In the genomic region with DNA sequence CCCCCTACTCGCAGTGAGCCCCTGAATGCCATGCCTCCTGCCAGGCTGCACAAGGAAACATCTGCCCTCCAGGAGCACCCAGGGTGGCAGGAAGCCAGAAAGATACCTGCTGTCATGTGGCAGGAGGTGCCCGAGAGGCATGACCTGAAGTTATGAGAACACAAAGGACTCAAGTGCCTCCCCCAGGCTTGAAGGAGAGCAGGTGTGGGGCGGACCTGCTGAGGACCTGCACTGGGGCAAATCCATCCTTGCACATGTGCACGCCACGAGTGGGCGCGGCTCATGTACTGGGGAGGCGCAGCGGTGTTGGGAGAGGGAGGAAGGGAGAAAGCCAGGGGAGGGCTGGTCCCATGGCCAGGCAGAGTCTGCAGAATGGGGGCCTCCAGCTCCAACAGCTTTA, we compare ENCODE assay signal across 16 cellular contexts. TPM values are rescaled to one million over a fixed set of nuclear protein-coding genes. Genes with fewer than 3 reads are reported as not detected.
DNase-seq lines count a peak whose midpoint lies in the region; ATAC-seq, FAIRE-seq and TF ChIP-seq lines count a peak whose summit lies in the region.
"Had no signal": no experiment of that assay in that cellular context is flagged by ENCODE, and none has a peak within 500 bp of the region (broad histone marks: within the 10 kb centered on the region; RNA-seq: fewer than 3 reads in every experiment).

No MANE protein-coding gene starts in this region.

- no peak overlapping the region for H2BK5ac ChIP-seq in mesendoderm (ENCODE audit: low read length)

- no peak overlapping the region for H4K8ac ChIP-seq in mesendoderm (ENCODE audit: low read depth, low read length)

- no peak overlapping the region for H2AK5ac ChIP-seq in mesendoderm (ENCODE audit: low read length)

- peaks cover 30% of the 10 kb centered on the region for H3K36me3 Mint-ChIP-seq in nephron progenitor cell (ENCODE audit: low read depth)
- no peaks in the 10 kb centered on the region for H3K36me3 Mint-ChIP-seq in activated T-cell treated with anti-CD3 and anti-CD28 coated beads, Interleukin-2, amount 50 U/mL, for 72 hours (ENCODE audit: insufficient read depth in 2 of 2)

- no peak for ATAC-seq in activated T-cell treated with anti-CD3 and anti-CD28 coated beads, Interleukin-2, amount 50 U/mL, for 72 hours (replicated peaks in 1 of 2)
- ATAC-seq: psoas muscle had no signal

- POLR2A ChIA-PET in A673 (lab: Charles Lee; ENCODE audit: low non-redundant PET) = no interaction called here

- H3K4me3 Mint-ChIP-seq in nephron progenitor cell = no peak overlapping the region
- H3K4me3 Mint-ChIP-seq in activated T-cell treated with anti-CD3 and anti-CD28 coated beads, Interleukin-2, amount 50 U/mL, for 72 hours = no peak overlapping the region

- TF ChIP-seq CTCF in bronchial epithelial cell (IDR thresholded peaks at IDR 0.05; ENCODE audit: insufficient read depth, low read length, severe bottlenecking) (peak; percentile 8), nephron progenitor cell (IDR thresholded peaks at IDR 0.05) (no peak), WERI-Rb-1 (IDR thresholded peaks at IDR 0.05; ENCODE audit: low read depth, low read length) (no peak), A673 (conservative IDR thresholded peaks at IDR 0.05; ENCODE audit: low read depth, low read length) (no peak)

- H3K4me1 Mint-ChIP-seq in nephron progenitor cell = peaks cover 75% of the 10 kb centered on the region
- no peaks in the 10 kb centered on the region for H3K4me1 Mint-ChIP-seq in activated T-cell treated with anti-CD3 and anti-CD28 coated beads, Interleukin-2, amount 50 U/mL, for 72 hours (ENCODE audit: low read depth)

- no peak overlapping the region for H4K5ac ChIP-seq in mesendoderm (ENCODE audit: low read length)

- no peak overlapping the region for H3K18ac ChIP-seq in mesendoderm (ENCODE audit: low read length)

- DNase-seq in DMS53 treated with DMSO at 0.1 percent for 48 hours (lab: John Stamatoyannopoulos, UW; ENCODE audit: unreplicated experiment) (peak; percentile 86), NCI-H2107 (lab: John Stamatoyannopoulos, UW) (peak; percentile 77), bronchial epithelial cell (ENCODE audit: low read depth) (peak; percentile 45), nephron progenitor cell (no peak), mesendoderm (no peak), WERI-Rb-1 (no peak), A673 (ENCODE audit: low spot score) (no peak)
- no peak for DNase-seq in activated T-cell treated with anti-CD3 and anti-CD28 coated beads, Interleukin-2, amount 50 U/mL, for 72 hours
- DNase-seq: activated CD4-positive, alpha-beta T cell treated with anti-CD3 and anti-CD28 coated beads, Interleukin-2, amount 50 U/mL, for 1 hour; Karpas-422; NCI-H524 treated with DMSO at 0.1 percent for 48 hours; psoas muscle; Right ventricle myocardium superior had no signal

- no peak overlapping the region for H3K56ac ChIP-seq in mesendoderm (ENCODE audit: low read length)

- H3K27ac Mint-ChIP-seq in nephron progenitor cell = peak overlapping the region; percentile 56
- no peak overlapping the region for H3K27ac Mint-ChIP-seq in activated T-cell treated with anti-CD3 and anti-CD28 coated beads, Interleukin-2, amount 50 U/mL, for 72 hours
- H3K27ac Mint-ChIP-seq: activated T-helper 2 cell treated with anti-CD3 and anti-CD28 coated beads, Interferon-gamma antibody, Interleukin-2, Interleukin-4, amounts not matched to agents 10 μg/mL and 5 μg/mL and 100 μg/mL, durations not matched to agents 14 hours and 24 hours and 36 hours had no signal

- H2BK15ac ChIP-seq in mesendoderm (replicated peaks; ENCODE audit: low read depth) = no peak overlapping the region

- H3K79me2 ChIP-seq in mesendoderm (ENCODE audit: control insufficient read depth, insufficient read depth, low read length) = no peaks in the 10 kb centered on the region

- no peaks in the 10 kb centered on the region for H3K4me1 ChIP-seq in mesendoderm (ENCODE audit: control insufficient read depth, low read depth, low read length)
- H3K4me1 ChIP-seq in A673 (ENCODE audit: insufficient read depth, low read length, poor library complexity, severe bottlenecking) = no peaks in the 10 kb centered on the region
- H3K4me1 ChIP-seq: ascending aorta, psoas muscle had no signal

- no peaks in the 10 kb centered on the region for H3K27me3 Mint-ChIP-seq in nephron progenitor cell (ENCODE audit: low read depth, poor library complexity)
- peaks cover 13% of the 10 kb centered on the region for H3K27me3 Mint-ChIP-seq in activated T-cell treated with anti-CD3 and anti-CD28 coated beads, Interleukin-2, amount 50 U/mL, for 72 hours (ENCODE audit: low read depth)

- intact Hi-C loops in A673 (cut with micrococcal nuclease; ENCODE audit: unreplicated experiment) = no loop called here

- H3K27me3 ChIP-seq in bronchial epithelial cell (ENCODE audit: control insufficient read depth, insufficient read depth, low read length) = no peaks in the 10 kb centered on the region
- H3K27me3 ChIP-seq in mesendoderm (ENCODE audit: insufficient read depth, low read length, poor library complexity) = no peaks in the 10 kb centered on the region
- no peaks in the 10 kb centered on the region for H3K27me3 ChIP-seq in WERI-Rb-1 (ENCODE audit: insufficient read depth, low read depth, severe bottlenecking)
- H3K27me3 ChIP-seq in A673 (replicated peaks; ENCODE audit: insufficient read depth, low read depth, low read length, poor library complexity) = no peaks in the 10 kb centered on the region
- H3K27me3 ChIP-seq: ascending aorta had no signal

- FAIRE-seq in bronchial epithelial cell (lab: Jason Lieb, UNC) = no peak

- no peaks in the 10 kb centered on the region for H3K79me1 ChIP-seq in mesendoderm (ENCODE audit: low read length)

- WGBS in mesendoderm (ENCODE audit: extremely low coverage, insufficient coverage, low lambda C conversion rate) = no CpG with 5 or more reads among the region's 9 CpGs

- H3K9me3 ChIP-seq in WERI-Rb-1 (ENCODE audit: severe bottlenecking) = no peaks in the 10 kb centered on the region
- no peaks in the 10 kb centered on the region for H3K9me3 ChIP-seq in A673 (ENCODE audit: low read depth, low read length, poor library complexity, severe bottlenecking)
- H3K9me3 ChIP-seq: ascending aorta, psoas muscle had no signal

- no peak overlapping the region for H3K23ac ChIP-seq in mesendoderm (ENCODE audit: low read length)

- no peak overlapping the region for H3K4me2 ChIP-seq in mesendoderm (ENCODE audit: low read length)

- H3K9ac ChIP-seq in mesendoderm (ENCODE audit: low read length) = no peak overlapping the region

- H3K9me3 Mint-ChIP-seq in nephron progenitor cell = peaks cover 4% of the 10 kb centered on the region
- H3K9me3 Mint-ChIP-seq in activated T-cell treated with anti-CD3 and anti-CD28 coated beads, Interleukin-2, amount 50 U/mL, for 72 hours = no peaks in the 10 kb centered on the region
- H3K9me3 Mint-ChIP-seq: activated T-helper 2 cell treated with anti-CD3 and anti-CD28 coated beads, Interferon-gamma antibody, Interleukin-2, Interleukin-4, amounts not matched to agents 10 μg/mL and 5 μg/mL and 100 μg/mL, durations not matched to agents 14 hours and 24 hours and 36 hours had no signal

- H2BK120ac ChIP-seq in mesendoderm (ENCODE audit: low read depth, low read length) = no peak overlapping the region

- CTCF ChIA-PET in A673 (lab: Charles Lee) = no interaction called here

- H3K4me3 ChIP-seq in bronchial epithelial cell (ENCODE audit: low read depth, low read length) = no peak overlapping the region
- no peak overlapping the region for H3K4me3 ChIP-seq in mesendoderm (ENCODE audit: low read length)
- H3K4me3 ChIP-seq in WERI-Rb-1 (ENCODE audit: low read depth, low read length) = no peak overlapping the region
- H3K4me3 ChIP-seq in A673 (ENCODE audit: low read depth, low read length, poor library complexity, severe bottlenecking) = no peak overlapping the region
- H3K4me3 ChIP-seq: ascending aorta, psoas muscle had no signal

- H3K36me3 ChIP-seq in bronchial epithelial cell (ENCODE audit: control insufficient read depth, insufficient read depth, low read length) (peaks cover 6% of the 10 kb centered on the region), mesendoderm (ENCODE audit: control insufficient read depth, insufficient read depth, low read length) (no peaks in the 10 kb centered on the region), WERI-Rb-1 (peaks cover 22% of the 10 kb centered on the region), A673 (ENCODE audit: insufficient read depth, low read length, poor library complexity, severe bottlenecking) (no peaks in the 10 kb centered on the region)
- H3K36me3 ChIP-seq: ascending aorta had no signal

- H3K4ac ChIP-seq in mesendoderm (ENCODE audit: low read depth, low read length) = no peak overlapping the region

- H3K27ac ChIP-seq in mesendoderm (ENCODE audit: low read depth, low read length) = no peak overlapping the region
- no peak overlapping the region for H3K27ac ChIP-seq in WERI-Rb-1
- no peak overlapping the region for H3K27ac ChIP-seq in A673 (ENCODE audit: low read depth, low read length, poor library complexity, severe bottlenecking)
- H3K27ac ChIP-seq: ascending aorta, psoas muscle had no signal

- no TSS peak for BruUV-seq in A673 (replicated peaks; lab: Mats Ljungman, UMichigan)

RNA-seq across cellular contexts. Expression of a gene that starts 26.9 kb away (rescaled TPM):
- total RNA-seq in bronchial epithelial cell (1,084 and 1,308 TPM in 2 replicates), A673 (2021) (1.4 and 2.9 TPM in 2 replicates)
- polyA plus RNA-seq in mesendoderm (2013, experiment 1 of 2) = 27.6 TPM
- polyA plus RNA-seq in mesendoderm (2013, experiment 2 of 2) = 27.4 TPM
- total RNA-seq in activated T-cell treated with anti-CD3 and anti-CD28 coated beads, Interleukin-2, amount 50 U/mL, for 72 hours = under 1 TPM; 0.16 to 0.38 TPM
- total RNA-seq: mononuclear cell had no signal

Comparison
In these comparisons a context has a peak if more than half of its experiments do, and no peak if none do; other contexts are left out.
1. DNase-seq: peak in DMS53 treated with DMSO at 0.1 percent for 48 hours (single experiment), NCI-H2107 (single experiment) and bronchial epithelial cell (single experiment); none in nephron progenitor cell (single experiment), mesendoderm (single experiment), WERI-Rb-1 (single experiment), A673 (single experiment) and activated T-cell treated with anti-CD3 and anti-CD28 coated beads, Interleukin-2, amount 50 U/mL, for 72 hours (0 of 2).
2. RNA of a gene that starts 26.9 kb away (total RNA-seq): 1,084 to 1,308 TPM in bronchial epithelial cell; 1.4 to 2.9 TPM in A673 and 0.16 to 0.38 TPM in activated T-cell treated with anti-CD3 and anti-CD28 coated beads, Interleukin-2, amount 50 U/mL, for 72 hours; every median in the first group is over 100 times any median in the second.